In the genomic region with DNA sequence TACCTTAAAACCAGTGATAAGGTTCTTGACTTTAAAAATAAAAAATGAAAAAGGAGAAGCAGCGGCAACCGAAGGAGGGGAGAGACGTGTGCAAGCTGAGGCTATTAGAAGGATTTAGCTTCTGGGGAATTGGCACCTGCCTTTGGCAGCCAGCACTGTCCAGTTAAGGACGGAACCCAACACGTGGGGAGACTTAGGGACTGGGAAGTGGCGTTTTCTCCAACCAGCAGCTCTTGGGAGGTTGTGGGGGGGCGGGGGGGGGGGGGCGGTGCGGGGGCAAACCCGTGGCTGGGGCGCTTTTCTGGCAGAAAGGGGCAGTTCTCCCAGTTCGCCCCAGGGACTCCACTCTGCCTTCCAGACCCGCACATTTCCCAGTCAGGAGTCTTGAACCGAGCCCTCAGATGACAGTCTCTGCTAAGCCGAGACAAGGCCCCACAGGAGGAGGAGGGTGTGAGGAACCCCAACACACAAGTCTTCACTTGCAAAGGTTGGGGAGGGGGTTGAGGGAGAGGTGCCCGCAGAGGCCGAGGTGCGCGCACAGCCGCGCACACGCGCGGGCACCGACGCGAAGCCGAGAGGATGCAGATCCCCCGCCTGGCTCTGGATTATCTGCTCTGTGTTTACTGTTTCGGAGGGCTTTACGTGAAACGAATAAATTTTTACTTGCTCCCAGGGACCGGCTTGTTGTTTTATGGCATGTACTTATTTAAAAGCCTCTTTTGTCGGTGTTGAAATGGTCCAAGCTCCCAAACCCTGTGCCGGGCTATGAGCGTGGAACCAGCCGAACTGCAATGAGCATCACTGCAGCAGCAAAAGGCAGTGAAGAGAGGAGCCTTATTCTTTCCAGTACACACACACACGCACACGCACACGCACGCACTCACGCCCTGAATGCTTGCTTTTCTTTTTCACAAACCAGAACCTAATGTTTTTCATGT, we compare ENCODE assay signal across 8 cellular contexts.
DNase-seq lines count a peak whose midpoint lies in the region; ATAC-seq and TF ChIP-seq lines count a peak whose summit lies in the region.

No MANE protein-coding gene starts in this region.

- H3K4me2 ChIP-seq in GM23338: peak overlapping the region; percentile 96

- DNase-seq in Ammon's horn (ENCODE audit: low spot score) (peak; percentile 21), GM23338 (ENCODE audit: low spot score) (peak; percentile 34), foreskin fibroblast (peak in 1 of 2 donors; percentile 46), sigmoid colon (no peak), COLO668 (lab: John Stamatoyannopoulos, UW; ENCODE audit: unreplicated experiment) (no peak)
- no peak for DNase-seq in stimulated activated CD4-positive, alpha-beta T cell treated with anti-CD3 and anti-CD28 coated beads, Interleukin-4, amount 100 ng/mL, for 4 hours

- H3F3A ChIP-seq in GM23338 (replicated peaks; ENCODE audit: low read depth): peaks cover 16% of the 10 kb centered on the region; the same call in 1 of the 2 replicates

- H3K4me1 ChIP-seq in GM23338 (ENCODE audit: insufficient read depth) (peaks cover 51% of the 10 kb centered on the region), sigmoid colon (peaks cover 0 to 25% (median 13%) of the 10 kb centered on the region in 4 donors)

- intact Hi-C loops in sigmoid colon (cut with DNase I): loop anchor here (2.0 to 10.0 kb wide), 3 partner anchors 421 to 1693 kb away; partner anchors contain the start of gene ISL1

- H3K4me3 ChIP-seq in GM23338: peak overlapping the region; percentile 76
- H3K4me3 ChIP-seq in foreskin fibroblast (ENCODE audit: low read depth in 1 of 2, low read length in 2 of 2): peak overlapping the region; percentile 50 to 66
- H3K4me3 ChIP-seq in sigmoid colon: peak overlapping the region; percentile 30 to 52 (median 46)

- ATAC-seq in GM23338 (peak; percentile 13), SK-N-SH treated with all-trans-retinoic acid at 6 μM for 48 hours (peak; percentile 39), GM18498 (IDR thresholded peaks at IDR 0.05; ENCODE audit: unreplicated experiment) (no peak)

- no peaks in the 10 kb centered on the region for H3K79me2 ChIP-seq in GM23338 (replicated peaks; ENCODE audit: insufficient read depth)

- TF ChIP-seq POLR2A in sigmoid colon (IDR thresholded peaks at IDR 0.05): no peak

- H3K9me3 Mint-ChIP-seq in GM23338: no peaks in the 10 kb centered on the region

- H3K27me3 Mint-ChIP-seq in GM23338 (ENCODE audit: insufficient read depth, low read depth, poor library complexity): peaks cover 62% of the 10 kb centered on the region

- H3K36me3 ChIP-seq in GM23338 (ENCODE audit: insufficient read depth): no peaks in the 10 kb centered on the region
- H3K36me3 ChIP-seq in sigmoid colon: no peaks in the 10 kb centered on the region

- TF ChIP-seq CTCF in GM23338 (conservative IDR thresholded peaks at IDR 0.05; ENCODE audit: low read depth in 2 of 2) (no peak), foreskin fibroblast (IDR thresholded peaks at IDR 0.05; ENCODE audit: low read depth, low read length) (no peak), sigmoid colon (IDR thresholded peaks at IDR 0.05) (no peak)

- H3K27ac ChIP-seq in GM23338 (ENCODE audit: low read depth) (no peak overlapping the region), sigmoid colon (peak overlapping the region in 1 of 4 donors; percentile 36)

- no peaks in the 10 kb centered on the region for H3K9me3 ChIP-seq in sigmoid colon

- H3K36me3 Mint-ChIP-seq in GM23338 (ENCODE audit: low read depth): no peaks in the 10 kb centered on the region; the same call in 2 of the 3 replicates

- H3K27me3 ChIP-seq in GM23338 (ENCODE audit: insufficient read depth): peaks cover 63% of the 10 kb centered on the region
- peaks cover 12 to 77% (median 26%) of the 10 kb centered on the region in 3 donors for H3K27me3 ChIP-seq in sigmoid colon

- peak overlapping the region; percentile 74 for H3K4me3 Mint-ChIP-seq in GM23338

- H3K27ac Mint-ChIP-seq in GM23338: no peak overlapping the region

- no peaks in the 10 kb centered on the region for H3K9me2 ChIP-seq in GM23338 (ENCODE audit: insufficient read depth)

- no peak for TF ChIP-seq EP300 in sigmoid colon (IDR thresholded peaks at IDR 0.05)

- WGBS in sigmoid colon, 2 donors: 6 to 8% methylated on average over 42 of the region's 42 CpGs

- H2AFZ ChIP-seq in GM23338: peak overlapping the region; percentile 96

- H4K20me1 ChIP-seq in GM23338 (replicated peaks; ENCODE audit: insufficient read depth): peaks cover 16% of the 10 kb centered on the region

- H3K4me1 Mint-ChIP-seq in GM23338: peaks cover 46% of the 10 kb centered on the region

TF ChIP-seq in GM23338, 12 proteins besides CTCF, POLR2A, EP300 and RAD21:
- TF ChIP-seq ETS1 (IDR thresholded peaks at IDR 0.05) (no peak), EZH2 (IDR thresholded peaks at IDR 0.05; ENCODE audit: low read depth, unreplicated experiment) (peak; percentile 77)

TF ChIP-seq in SK-N-SH treated with all-trans-retinoic acid at 6 μM for 48 hours, 23 proteins besides CTCF, POLR2A, EP300 and RAD21:
- no peak for TF ChIP-seq RARB (CRISPR knock-in tag; IDR thresholded peaks at IDR 0.05)
- TF ChIP-seq ZFP30 (CRISPR knock-in tag; IDR thresholded peaks at IDR 0.05): no peak
- TF ChIP-seq, protein P1, sequence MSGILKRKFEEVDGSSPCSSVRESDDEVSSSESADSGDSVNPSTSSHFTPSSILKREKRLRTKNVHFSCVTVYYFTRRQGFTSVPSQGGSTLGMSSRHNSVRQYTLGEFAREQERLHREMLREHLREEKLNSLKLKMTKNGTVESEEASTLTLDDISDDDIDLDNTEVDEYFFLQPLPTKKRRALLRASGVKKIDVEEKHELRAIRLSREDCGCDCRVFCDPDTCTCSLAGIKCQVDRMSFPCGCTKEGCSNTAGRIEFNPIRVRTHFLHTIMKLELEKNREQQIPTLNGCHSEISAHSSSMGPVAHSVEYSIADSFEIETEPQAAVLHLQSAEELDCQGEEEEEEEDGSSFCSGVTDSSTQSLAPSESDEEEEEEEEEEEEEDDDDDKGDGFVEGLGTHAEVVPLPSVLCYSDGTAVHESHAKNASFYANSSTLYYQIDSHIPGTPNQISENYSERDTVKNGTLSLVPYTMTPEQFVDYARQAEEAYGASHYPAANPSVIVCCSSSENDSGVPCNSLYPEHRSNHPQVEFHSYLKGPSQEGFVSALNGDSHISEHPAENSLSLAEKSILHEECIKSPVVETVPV (CRISPR knock-in tag; IDR thresholded peaks at IDR 0.05): 0 out of 2 replicates have a peak, but pooled peaks have one; percentile 36
- TF ChIP-seq ZNF8 (CRISPR knock-in tag; IDR thresholded peaks at IDR 0.05): no peak

Comparison
In these comparisons a context has a peak if more than half of its experiments do, and no peak if none do; other contexts are left out.
1. DNase-seq: peak in Ammon's horn (single experiment) and GM23338 (single experiment); none in sigmoid colon (single experiment), COLO668 (single experiment) and stimulated activated CD4-positive, alpha-beta T cell treated with anti-CD3 and anti-CD28 coated beads, Interleukin-4, amount 100 ng/mL, for 4 hours (0 of 2).
2. Peak in every context shown above with its lines, with median percentiles within 50 percentile points of each other: H3K4me3 ChIP-seq.